ENCODE assay signal across 16 cellular contexts in the genomic region with DNA sequence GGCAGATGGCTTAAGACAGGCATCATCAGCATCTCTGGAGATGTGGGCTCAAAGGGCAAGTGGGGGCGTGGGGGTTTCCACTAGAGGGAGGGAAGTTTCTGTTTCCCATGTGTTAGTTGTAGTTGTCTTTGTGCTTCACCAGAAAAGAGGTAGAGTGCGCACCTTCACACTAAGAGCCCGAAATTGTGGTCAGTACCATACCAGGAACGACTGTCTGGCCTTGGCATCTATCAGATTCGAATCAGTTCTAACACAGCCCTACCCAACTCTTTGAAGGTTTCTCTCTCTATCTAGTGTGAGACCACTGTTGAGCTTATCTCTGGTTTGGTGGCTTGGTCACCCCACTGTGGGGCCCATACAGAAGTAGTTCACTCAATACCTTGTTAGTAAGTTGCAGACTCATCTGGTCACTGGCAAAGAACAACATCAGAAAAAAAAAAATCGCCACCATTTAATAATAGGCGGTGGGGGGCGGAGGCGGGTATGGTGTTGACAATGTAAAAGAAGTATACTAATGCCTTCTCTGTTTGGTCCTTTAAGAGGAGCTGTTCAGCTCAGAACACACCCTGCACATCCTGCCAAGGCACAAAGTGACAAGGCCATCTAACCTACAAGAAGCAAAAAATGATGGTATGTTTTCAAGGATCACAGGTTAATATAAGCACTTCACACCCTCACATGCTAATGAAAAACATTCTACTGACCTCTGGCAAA.
A peak's percentile ranks its signal among the peaks of the same experiment; 100 is the strongest.
DNase-seq lines count a peak whose midpoint lies in the region; ATAC-seq and TF ChIP-seq lines count a peak whose summit lies in the region.
"Had no signal": no experiment of that assay in that cellular context is flagged by ENCODE, and none has a peak within 500 bp of the region (broad histone marks: within the 10 kb centered on the region; RNA-seq: fewer than 3 reads in every experiment).

No MANE protein-coding gene starts in this region.

- H3K27me3 Mint-ChIP-seq in CD4-positive, alpha-beta memory T cell, result no peaks in the 10 kb centered on the region
- H3K27me3 Mint-ChIP-seq in T-helper 2 cell treated with Interferon-gamma antibody and Interleukin-4, amounts not matched to agents 5 μg/mL and 100 μg/mL, for 36 hours (ENCODE audit: low read depth), result no peaks in the 10 kb centered on the region
- H3K27me3 Mint-ChIP-seq in activated naive CD8-positive, alpha-beta T cell treated with anti-CD3 and anti-CD28 coated beads for 36 hours, result no peaks in the 10 kb centered on the region
- H3K27me3 Mint-ChIP-seq in GM23338 (ENCODE audit: insufficient read depth, low read depth, poor library complexity) (peaks cover 5% of the 10 kb centered on the region), osteocyte (ENCODE audit: unreplicated experiment) (no peaks in the 10 kb centered on the region)
- H3K27me3 Mint-ChIP-seq: activated B cell treated with CpG ODN at 0.5 μM for 24 hours had no signal

- intact Hi-C loops in CD4-positive, alpha-beta memory T cell (cut with micrococcal nuclease), result no loop called here

- no peak for TF ChIP-seq CTCF in GM23338 (conservative IDR thresholded peaks at IDR 0.05; ENCODE audit: low read depth in 2 of 2)
- no peak for TF ChIP-seq CTCF in osteocyte (IDR thresholded peaks at IDR 0.05)

- H3K36me3 ChIP-seq in CD4-positive, alpha-beta memory T cell (ENCODE audit: insufficient read depth, low read length), result no peaks in the 10 kb centered on the region
- H3K36me3 ChIP-seq in GM23338 (ENCODE audit: insufficient read depth), result no peaks in the 10 kb centered on the region

- H3K9me3 Mint-ChIP-seq in CD4-positive, alpha-beta memory T cell, result no peaks in the 10 kb centered on the region
- H3K9me3 Mint-ChIP-seq in T-helper 2 cell treated with Interferon-gamma antibody and Interleukin-4, amounts not matched to agents 5 μg/mL and 100 μg/mL, for 36 hours, result no peaks in the 10 kb centered on the region
- no peaks in the 10 kb centered on the region for H3K9me3 Mint-ChIP-seq in activated naive CD8-positive, alpha-beta T cell treated with anti-CD3 and anti-CD28 coated beads for 36 hours
- H3K9me3 Mint-ChIP-seq in GM23338, result no peaks in the 10 kb centered on the region
- H3K9me3 Mint-ChIP-seq in osteocyte (ENCODE audit: unreplicated experiment), result no peaks in the 10 kb centered on the region
- H3K9me3 Mint-ChIP-seq: activated B cell treated with CpG ODN at 0.5 μM for 24 hours had no signal

- H3K27me3 ChIP-seq in CD4-positive, alpha-beta memory T cell (ENCODE audit: insufficient read depth, low read length), result no peaks in the 10 kb centered on the region
- H3K27me3 ChIP-seq in GM23338 (ENCODE audit: insufficient read depth), result no peaks in the 10 kb centered on the region

- H3K27ac Mint-ChIP-seq in CD4-positive, alpha-beta memory T cell, result peak overlapping the region; percentile 0 to 89 (median 64)
- H3K27ac Mint-ChIP-seq in T-helper 2 cell treated with Interferon-gamma antibody and Interleukin-4, amounts not matched to agents 5 μg/mL and 100 μg/mL, for 36 hours, result peak overlapping the region; percentile 0
- peak overlapping the region; percentile 66 for H3K27ac Mint-ChIP-seq in activated naive CD8-positive, alpha-beta T cell treated with anti-CD3 and anti-CD28 coated beads for 36 hours
- H3K27ac Mint-ChIP-seq in GM23338 (no peak overlapping the region), osteocyte (ENCODE audit: unreplicated experiment) (no peak overlapping the region)
- H3K27ac Mint-ChIP-seq: activated B cell treated with CpG ODN at 0.5 μM for 24 hours had no signal

- DNase-seq in CD4-positive, alpha-beta memory T cell, result no peak
- peak; percentile 61 for DNase-seq in T-helper 2 cell treated with Interferon-gamma antibody and Interleukin-4, amounts not matched to agents 5 μg/mL and 100 μg/mL, for 36 hours (ENCODE audit: low spot score)
- peak; percentile 46 for DNase-seq in activated naive CD8-positive, alpha-beta T cell treated with anti-CD3 and anti-CD28 coated beads for 36 hours
- peak; percentile 5 to 12 for DNase-seq in stimulated activated CD4-positive, alpha-beta T cell treated with anti-CD3 and anti-CD28 coated beads, Interleukin-1b, Interleukin-23, amount 100 ng/mL, for 4 hours (ENCODE audit: low read depth in 2 of 2)
- DNase-seq in NCI-H128 (lab: John Stamatoyannopoulos, UW; ENCODE audit: unreplicated experiment), result no peak
- no peak for DNase-seq in GM23338 (ENCODE audit: low spot score)
- no peak for DNase-seq in osteocyte (ENCODE audit: extremely low spot score, unreplicated experiment)
- DNase-seq in cerebellum (ENCODE audit: low spot score), result no peak
- DNase-seq: activated B cell treated with CpG ODN at 0.5 μM for 24 hours; DND-41; effector memory CD4-positive, alpha-beta T cell; KG1; NCI-H1436 treated with DMSO at 0.1 percent for 48 hours; NCI-H510A treated with DMSO at 0.1 percent for 48 hours; OCI-M1 had no signal

- H3K9me2 ChIP-seq in GM23338 (ENCODE audit: insufficient read depth), result no peaks in the 10 kb centered on the region

- H3K4me3 ChIP-seq in CD4-positive, alpha-beta memory T cell (ENCODE audit: low read length in 2 of 2), result no peak overlapping the region
- no peak overlapping the region for H3K4me3 ChIP-seq in GM23338
- H3K4me3 ChIP-seq: skin epidermis had no signal

- H3F3A ChIP-seq in GM23338 (replicated peaks; ENCODE audit: low read depth), result no peaks in the 10 kb centered on the region

- no peak overlapping the region for H3K4me2 ChIP-seq in GM23338

- no peak overlapping the region for H3K27ac ChIP-seq in CD4-positive, alpha-beta memory T cell (ENCODE audit: low read depth, low read length)
- H3K27ac ChIP-seq in GM23338 (ENCODE audit: low read depth), result no peak overlapping the region

- peaks cover 14 to 39% (median 28%) of the 10 kb centered on the region in 4 donors for H3K4me1 Mint-ChIP-seq in CD4-positive, alpha-beta memory T cell
- H3K4me1 Mint-ChIP-seq in T-helper 2 cell treated with Interferon-gamma antibody and Interleukin-4, amounts not matched to agents 5 μg/mL and 100 μg/mL, for 36 hours (ENCODE audit: low read depth), result peaks cover 14% of the 10 kb centered on the region
- peaks cover 32% of the 10 kb centered on the region for H3K4me1 Mint-ChIP-seq in activated naive CD8-positive, alpha-beta T cell treated with anti-CD3 and anti-CD28 coated beads for 36 hours
- H3K4me1 Mint-ChIP-seq in GM23338 (peaks cover 45% of the 10 kb centered on the region), osteocyte (ENCODE audit: unreplicated experiment) (peaks cover 21% of the 10 kb centered on the region)

- H3K9me3 ChIP-seq in CD4-positive, alpha-beta memory T cell (ENCODE audit: control insufficient read depth in 1 of 2, low read length in 2 of 2), result no peaks in the 10 kb centered on the region

- no peaks in the 10 kb centered on the region for H3K79me2 ChIP-seq in GM23338 (replicated peaks; ENCODE audit: insufficient read depth)

- peaks cover 5 to 22% of the 10 kb centered on the region in 2 donors for H3K36me3 Mint-ChIP-seq in CD4-positive, alpha-beta memory T cell
- H3K36me3 Mint-ChIP-seq in T-helper 2 cell treated with Interferon-gamma antibody and Interleukin-4, amounts not matched to agents 5 μg/mL and 100 μg/mL, for 36 hours (ENCODE audit: low read depth), result peaks cover 14% of the 10 kb centered on the region
- peaks cover 3% of the 10 kb centered on the region for H3K36me3 Mint-ChIP-seq in activated naive CD8-positive, alpha-beta T cell treated with anti-CD3 and anti-CD28 coated beads for 36 hours
- peaks cover 6% of the 10 kb centered on the region; the same call in 1 of the 3 replicates for H3K36me3 Mint-ChIP-seq in GM23338 (ENCODE audit: low read depth)
- peaks cover 6% of the 10 kb centered on the region for H3K36me3 Mint-ChIP-seq in osteocyte (ENCODE audit: unreplicated experiment)

- POLR2A ChIA-PET in CD4-positive, alpha-beta memory T cell (lab: Charles Lee; ENCODE audit: partially characterized antibody), result interaction anchor here (0.6 to 0.7 kb wide), 2 partner anchors 184 to 1924 kb away, joined by 3 read pairs; partner anchors contain the start of gene DDX3X

- peak overlapping the region in 2 of 8 donors; percentile 3 to 21 for H3K4me3 Mint-ChIP-seq in CD4-positive, alpha-beta memory T cell
- no peak overlapping the region for H3K4me3 Mint-ChIP-seq in T-helper 2 cell treated with Interferon-gamma antibody and Interleukin-4, amounts not matched to agents 5 μg/mL and 100 μg/mL, for 36 hours
- no peak overlapping the region for H3K4me3 Mint-ChIP-seq in activated naive CD8-positive, alpha-beta T cell treated with anti-CD3 and anti-CD28 coated beads for 36 hours
- H3K4me3 Mint-ChIP-seq in GM23338 (no peak overlapping the region), osteocyte (ENCODE audit: unreplicated experiment) (no peak overlapping the region)
- H3K4me3 Mint-ChIP-seq: activated B cell treated with CpG ODN at 0.5 μM for 24 hours had no signal

- CTCF ChIA-PET in CD4-positive, alpha-beta memory T cell (lab: Charles Lee; ENCODE audit: partially characterized antibody), result no interaction called here

- H2AFZ ChIP-seq in GM23338, result no peak overlapping the region

- H3K4me1 ChIP-seq in CD4-positive, alpha-beta memory T cell (ENCODE audit: insufficient read depth, low read length), result peaks cover 14% of the 10 kb centered on the region
- H3K4me1 ChIP-seq in GM23338 (ENCODE audit: insufficient read depth), result peaks cover 8% of the 10 kb centered on the region; the same call in 1 of the 2 replicates

- ATAC-seq in GM23338, result no peak

- no peaks in the 10 kb centered on the region for H4K20me1 ChIP-seq in GM23338 (replicated peaks; ENCODE audit: insufficient read depth)

TF ChIP-seq in GM23338, 12 proteins besides CTCF, POLR2A, EP300 and RAD21 (continues in another document):
- TF ChIP-seq CREB1 (CRISPR knock-in tag; IDR thresholded peaks at IDR 0.05; ENCODE audit: low read depth) (no peak), EZH2phosphoT487 (IDR thresholded peaks at IDR 0.05; ENCODE audit: unreplicated experiment) (no peak), JUNB (IDR thresholded peaks at IDR 0.05; ENCODE audit: unreplicated experiment) (no peak), ZNF114 (CRISPR knock-in tag; IDR thresholded peaks at IDR 0.05) (no peak), NANOG (IDR thresholded peaks at IDR 0.05; ENCODE audit: borderline replicate concordance) (no peak), EZH2 (IDR thresholded peaks at IDR 0.05; ENCODE audit: low read depth, unreplicated experiment) (no peak)
- TF ChIP-seq, protein P1, sequence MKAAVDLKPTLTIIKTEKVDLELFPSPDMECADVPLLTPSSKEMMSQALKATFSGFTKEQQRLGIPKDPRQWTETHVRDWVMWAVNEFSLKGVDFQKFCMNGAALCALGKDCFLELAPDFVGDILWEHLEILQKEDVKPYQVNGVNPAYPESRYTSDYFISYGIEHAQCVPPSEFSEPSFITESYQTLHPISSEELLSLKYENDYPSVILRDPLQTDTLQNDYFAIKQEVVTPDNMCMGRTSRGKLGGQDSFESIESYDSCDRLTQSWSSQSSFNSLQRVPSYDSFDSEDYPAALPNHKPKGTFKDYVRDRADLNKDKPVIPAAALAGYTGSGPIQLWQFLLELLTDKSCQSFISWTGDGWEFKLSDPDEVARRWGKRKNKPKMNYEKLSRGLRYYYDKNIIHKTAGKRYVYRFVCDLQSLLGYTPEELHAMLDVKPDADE (IDR thresholded peaks at IDR 0.05), result no peak

Comparison
In these comparisons a context has a peak if more than half of its experiments do, and no peak if none do; other contexts are left out.
1. DNase-seq: peak in T-helper 2 cell treated with Interferon-gamma antibody and Interleukin-4, amounts not matched to agents 5 μg/mL and 100 μg/mL, for 36 hours (single experiment), activated naive CD8-positive, alpha-beta T cell treated with anti-CD3 and anti-CD28 coated beads for 36 hours (single experiment) and stimulated activated CD4-positive, alpha-beta T cell treated with anti-CD3 and anti-CD28 coated beads, Interleukin-1b, Interleukin-23, amount 100 ng/mL, for 4 hours (2 of 2); none in CD4-positive, alpha-beta memory T cell (0 of 5), NCI-H128 (single experiment), GM23338 (single experiment), osteocyte (single experiment) and cerebellum (single experiment).
2. H3K27ac Mint-ChIP-seq: peak in CD4-positive, alpha-beta memory T cell (7 of 7), T-helper 2 cell treated with Interferon-gamma antibody and Interleukin-4, amounts not matched to agents 5 μg/mL and 100 μg/mL, for 36 hours (single experiment) and activated naive CD8-positive, alpha-beta T cell treated with anti-CD3 and anti-CD28 coated beads for 36 hours (single experiment); none in GM23338 (single experiment) and osteocyte (single experiment).